Comparison of ENCODE assay signal across 23 cellular contexts in genomic region chr3:10480871-10481378, GRCh38. TPM values are rescaled to one million over a fixed set of nuclear protein-coding genes. Genes with fewer than 3 reads are reported as not detected.
A peak's percentile ranks its signal among the peaks of the same experiment; 100 is the strongest.
DNase-seq lines count a peak whose midpoint lies in the region; ATAC-seq, FAIRE-seq and TF ChIP-seq lines count a peak whose summit lies in the region.
"Had no signal": no experiment of that assay in that cellular context is flagged by ENCODE, and none has a peak within 500 bp of the region (broad histone marks: within the 10 kb centered on the region; RNA-seq: fewer than 3 reads in every experiment).

No MANE protein-coding gene starts in this region.

- no peak overlapping the region for H4K5ac ChIP-seq in IMR-90 (ENCODE audit: low read depth, low read length)

- H3K9me3 Mint-ChIP-seq in activated T-helper 1 cell treated with anti-CD3 and anti-CD28 coated beads, Interleukin-12 subunit alpha, Interleukin-12 subunit beta, Interleukin-2, Interleukin-4 antibody, amounts not matched to agents 30 ng/mL and 10 ng/mL and 1 ng/mL, durations not matched to agents 14 hours and 24 hours and 36 hours = no peaks in the 10 kb centered on the region

- H3K9me3 ChIP-seq in IMR-90 (ENCODE audit: control insufficient read depth, insufficient read depth, low read length) (no peaks in the 10 kb centered on the region), kidney (ENCODE audit: control insufficient read depth in 1 of 2, low read length in 2 of 2) (no peaks in the 10 kb centered on the region), osteoblast (ENCODE audit: low read depth, low read length) (no peaks in the 10 kb centered on the region)

- H3K4me3 Mint-ChIP-seq in activated T-helper 1 cell treated with anti-CD3 and anti-CD28 coated beads, Interleukin-12 subunit alpha, Interleukin-12 subunit beta, Interleukin-2, Interleukin-4 antibody, amounts not matched to agents 30 ng/mL and 10 ng/mL and 1 ng/mL, durations not matched to agents 14 hours and 24 hours and 36 hours = no peak overlapping the region
- H3K4me3 Mint-ChIP-seq: CD14-positive monocyte; CD8-positive, alpha-beta T cell; GM23338 had no signal

- no peaks in the 10 kb centered on the region for H3K27me3 Mint-ChIP-seq in activated T-helper 1 cell treated with anti-CD3 and anti-CD28 coated beads, Interleukin-12 subunit alpha, Interleukin-12 subunit beta, Interleukin-2, Interleukin-4 antibody, amounts not matched to agents 30 ng/mL and 10 ng/mL and 1 ng/mL, durations not matched to agents 14 hours and 24 hours and 36 hours (ENCODE audit: insufficient read depth)

- H3K27ac Mint-ChIP-seq in activated T-helper 1 cell treated with anti-CD3 and anti-CD28 coated beads, Interleukin-12 subunit alpha, Interleukin-12 subunit beta, Interleukin-2, Interleukin-4 antibody, amounts not matched to agents 30 ng/mL and 10 ng/mL and 1 ng/mL, durations not matched to agents 14 hours and 24 hours and 36 hours = no peak overlapping the region
- H3K27ac Mint-ChIP-seq: CD8-positive, alpha-beta T cell; GM23338 had no signal

- H3K27me3 ChIP-seq in IMR-90 (ENCODE audit: control insufficient read depth, insufficient read depth, low read length) (peaks cover 10% of the 10 kb centered on the region), osteoblast (ENCODE audit: insufficient read depth, low read length) (peaks cover 9% of the 10 kb centered on the region)
- H3K27me3 ChIP-seq: BLaER1 had no signal

- ATAC-seq in IMR-90 (ENCODE audit: low read depth) (no peak), GM21526 (IDR thresholded peaks at IDR 0.05; ENCODE audit: low FRiP score, unreplicated experiment) (no peak)
- ATAC-seq: CD8-positive, alpha-beta T cell; GM23338 had no signal

- no peak for TF ChIP-seq RAD21 in IMR-90 (IDR thresholded peaks at IDR 0.05; ENCODE audit: low read length)

- H3K4me1 ChIP-seq in IMR-90 (ENCODE audit: control insufficient read depth, insufficient read depth, low read length) (no peaks in the 10 kb centered on the region), kidney (ENCODE audit: control insufficient read depth in 1 of 2, insufficient read depth in 1 of 2, low read depth in 1 of 2, low read length in 2 of 2) (no peaks in the 10 kb centered on the region), osteoblast (ENCODE audit: insufficient read depth, low read length) (no peaks in the 10 kb centered on the region)

- peak overlapping the region; percentile 51 for H2AFZ ChIP-seq in IMR-90 (replicated peaks; ENCODE audit: low read length, poor library complexity)
- H2AFZ ChIP-seq in osteoblast (ENCODE audit: low read length) = no peak overlapping the region
- H2AFZ ChIP-seq: GM23338 had no signal

- no peak overlapping the region for H2BK5ac ChIP-seq in IMR-90 (ENCODE audit: low read depth, low read length, poor library complexity, severe bottlenecking)

- FAIRE-seq in kidney (lab: Jason Lieb, UNC) = no peak
- FAIRE-seq: A204.1, G401.6, GM12891, GM19239, H54 had no signal

- no peak overlapping the region for H2AK5ac ChIP-seq in IMR-90 (ENCODE audit: low read depth, low read length)

- intact Hi-C loops in IMR-90 (cut with micrococcal nuclease) (no loop called here), kidney (cut with DNase I) (no loop called here)
- intact Hi-C loops in activated T-helper 1 cell treated with anti-CD3 and anti-CD28 coated beads, Interleukin-12 subunit alpha, Interleukin-12 subunit beta, Interleukin-2, Interleukin-4 antibody, amounts not matched to agents 30 ng/mL and 10 ng/mL and 1 ng/mL, durations not matched to agents 14 hours and 24 hours and 36 hours (cut with micrococcal nuclease) = no loop called here

- no peak overlapping the region for H2BK120ac ChIP-seq in IMR-90 (ENCODE audit: low read depth, low read length)

- H3K23ac ChIP-seq in IMR-90 (ENCODE audit: low read depth, low read length) = no peak overlapping the region

- CTCF ChIA-PET in IMR-90 (lab: Yijun Ruan, JAX) = no interaction called here

- H4K20me1 ChIP-seq in IMR-90 (ENCODE audit: insufficient read depth, low read length) (no peaks in the 10 kb centered on the region), osteoblast (ENCODE audit: insufficient read depth, low read length) (no peaks in the 10 kb centered on the region)
- H4K20me1 ChIP-seq: BLaER1 had no signal

- H3K79me1 ChIP-seq in IMR-90 (ENCODE audit: low read depth in 1 of 2, low read length in 2 of 2) = no peaks in the 10 kb centered on the region

- H2AK9ac ChIP-seq in IMR-90 (replicated peaks; ENCODE audit: low read depth, low read length, poor library complexity) = no peak overlapping the region

- H3K14ac ChIP-seq in IMR-90 (replicated peaks; ENCODE audit: low read depth, low read length) = no peak overlapping the region

- dilution Hi-C loops in IMR-90 (cut with HindIII; ENCODE audit: low sequenced_read_pairs, unreplicated experiment) = no loop called here

- POLR2A ChIA-PET in IMR-90 (lab: Charles Lee; ENCODE audit: unreplicated experiment) = no interaction called here

- no peaks in the 10 kb centered on the region for H3K4me1 Mint-ChIP-seq in activated T-helper 1 cell treated with anti-CD3 and anti-CD28 coated beads, Interleukin-12 subunit alpha, Interleukin-12 subunit beta, Interleukin-2, Interleukin-4 antibody, amounts not matched to agents 30 ng/mL and 10 ng/mL and 1 ng/mL, durations not matched to agents 14 hours and 24 hours and 36 hours (ENCODE audit: low read depth)
- H3K4me1 Mint-ChIP-seq: CD14-positive monocyte, GM23338 had no signal

- no peaks in the 10 kb centered on the region for H3K79me2 ChIP-seq in osteoblast (ENCODE audit: insufficient read depth, low read length)

- no peak overlapping the region for H3K4ac ChIP-seq in IMR-90 (ENCODE audit: low read depth, low read length)

- no peak for TF ChIP-seq POLR2A in IMR-90 (IDR thresholded peaks at IDR 0.05; ENCODE audit: low read depth, low read length)

- H2BK20ac ChIP-seq in IMR-90 (ENCODE audit: low read depth, low read length) = no peak overlapping the region

- 80% methylated on average over 2 of the region's 4 CpGs; no CpG with 5 or more reads in 1 of the 2 experiments for WGBS in IMR-90 (ENCODE audit: extremely low coverage in 2 of 2, insufficient read length in 1 of 2), 2 experiments

- TF ChIP-seq CTCF in IMR-90 (conservative IDR thresholded peaks at IDR 0.05; ENCODE audit: low read depth, low read length) (no peak), kidney (IDR thresholded peaks at IDR 0.05; ENCODE audit: borderline replicate concordance, extremely low read depth, insufficient read depth) (no peak), osteoblast (IDR thresholded peaks at IDR 0.05; ENCODE audit: extremely low read depth, low read depth, low read length) (no peak)

- H3K4me3 ChIP-seq in IMR-90 (ENCODE audit: insufficient read depth, low read depth, low read length) (no peak overlapping the region), kidney (ENCODE audit: low read length in 2 of 2) (no peak overlapping the region), osteoblast (ENCODE audit: insufficient read depth, low read length) (no peak overlapping the region)
- H3K4me3 ChIP-seq: BLaER1, GM23338 had no signal

- H2BK15ac ChIP-seq in IMR-90 (ENCODE audit: low read depth, low read length) = no peak overlapping the region

- H3K9me1 ChIP-seq in IMR-90 (ENCODE audit: insufficient read depth, low read length) = no peaks in the 10 kb centered on the region

- H4K91ac ChIP-seq in IMR-90 (ENCODE audit: insufficient read depth, low read depth, low read length) = no peak overlapping the region

- no peak overlapping the region for H3K18ac ChIP-seq in IMR-90 (ENCODE audit: low read depth, low read length)

- H3K56ac ChIP-seq in IMR-90 (ENCODE audit: extremely low read depth, insufficient read depth, low read length) = no peak overlapping the region

- H3K36me3 Mint-ChIP-seq in activated T-helper 1 cell treated with anti-CD3 and anti-CD28 coated beads, Interleukin-12 subunit alpha, Interleukin-12 subunit beta, Interleukin-2, Interleukin-4 antibody, amounts not matched to agents 30 ng/mL and 10 ng/mL and 1 ng/mL, durations not matched to agents 14 hours and 24 hours and 36 hours (ENCODE audit: low read depth) = no peaks in the 10 kb centered on the region
- H3K36me3 Mint-ChIP-seq: CD8-positive, alpha-beta T cell had no signal

- in situ Hi-C loops in IMR-90 (cut with MboI; ENCODE audit: low sequenced_read_pairs) = no loop called here

- DNase-seq in IMR-90 (no peak), kidney (peak; percentile 8), osteoblast (ENCODE audit: insufficient read length, low spot score, missing footprints) (peak; percentile 42), NCI-H1105 treated with DMSO at 0.1 percent for 48 hours (lab: John Stamatoyannopoulos, UW) (no peak)
- DNase-seq in activated T-helper 1 cell treated with anti-CD3 and anti-CD28 coated beads, Interleukin-12 subunit alpha, Interleukin-12 subunit beta, Interleukin-2, Interleukin-4 antibody, amounts not matched to agents 30 ng/mL and 10 ng/mL and 1 ng/mL, durations not matched to agents 14 hours and 24 hours and 36 hours (ENCODE audit: low spot score) = no peak
- DNase-seq: ACHN; Calu3; CD8-positive, alpha-beta T cell; DMS 273 treated with DMSO at 0.1 percent for 48 hours; DMS53; DND-41; EL; HCEC 1CT had no signal

- no TSS peak for BruUV-seq in IMR-90 (replicated peaks; lab: Mats Ljungman, UMichigan)

- H3K27ac ChIP-seq in IMR-90 (ENCODE audit: insufficient read depth, low read length) = no peak overlapping the region
- no peak overlapping the region for H3K27ac ChIP-seq in kidney (ENCODE audit: low read depth in 2 of 2, low read length in 2 of 2)
- H3K27ac ChIP-seq in osteoblast (ENCODE audit: low read depth, low read length) = no peak overlapping the region
- H3K27ac ChIP-seq: BLaER1, KMS-11 had no signal

- H3K4me2 ChIP-seq in IMR-90 (ENCODE audit: low read depth, low read length) (no peak overlapping the region), osteoblast (ENCODE audit: insufficient read depth, low read length) (no peak overlapping the region)
- H3K4me2 ChIP-seq: BLaER1, GM23338, KMS-11 had no signal

- H3K36me3 ChIP-seq in IMR-90 (ENCODE audit: control insufficient read depth, insufficient read depth, low read length) (no peaks in the 10 kb centered on the region), kidney (ENCODE audit: control insufficient read depth in 1 of 2, insufficient read depth in 2 of 2, low read length in 2 of 2) (no peaks in the 10 kb centered on the region), osteoblast (ENCODE audit: insufficient read depth, low read length) (no peaks in the 10 kb centered on the region)

- no peak overlapping the region for H4K8ac ChIP-seq in IMR-90 (ENCODE audit: low read depth in 2 of 2, low read length in 2 of 2)

- H3K9ac ChIP-seq in IMR-90 (ENCODE audit: low read depth, low read length) (no peak overlapping the region), kidney (ENCODE audit: low read length in 2 of 2) (no peak overlapping the region)
- H3K9ac ChIP-seq: BLaER1, KMS-11 had no signal

RNA-seq across cellular contexts. Expression of gene ATP2B2, which starts 24.5 kb away (rescaled TPM):
- total RNA-seq in IMR-90 (2012; rRNA removed) (under 0.01 TPM in 1 of 2 replicates, not detected in the other), kidney (0.19 TPM), osteoblast (not detected in 2 replicates)
- polyA plus RNA-seq in IMR-90 (2012; rRNA removed) (0.02 TPM in 1 of 2 replicates, not detected in the other), kidney (ENCODE audit: insufficient read depth, low read depth, low replicate concordance) (0.22 TPM)
- 0.01 TPM in 1 of 2 replicates, not detected in the other for polyA plus RNA-seq in IMR-90 (2012; cell fraction: cytosol; rRNA removed)
- polyA plus RNA-seq in IMR-90 (2012; cell fraction: nucleus; rRNA removed; ENCODE audit: low replicate concordance) = 0.01 TPM in 1 of 2 replicates, not detected in the other
- not detected in 2 replicates for total RNA-seq in activated T-helper 1 cell treated with anti-CD3 and anti-CD28 coated beads, Interleukin-12 subunit alpha, Interleukin-12 subunit beta, Interleukin-2, Interleukin-4 antibody, amounts not matched to agents 30 ng/mL and 10 ng/mL and 1 ng/mL, durations not matched to agents 14 hours and 24 hours and 36 hours
- total RNA-seq: Calu3; CD8-positive, alpha-beta T cell had no signal
- polyA plus RNA-seq: CD14-positive monocyte had no signal

Comparison
In these comparisons a context has a peak if more than half of its experiments do, and no peak if none do; other contexts are left out.
1. DNase-seq: peak in kidney (single experiment) and osteoblast (single experiment); none in IMR-90 (single experiment), NCI-H1105 treated with DMSO at 0.1 percent for 48 hours (single experiment) and activated T-helper 1 cell treated with anti-CD3 and anti-CD28 coated beads, Interleukin-12 subunit alpha, Interleukin-12 subunit beta, Interleukin-2, Interleukin-4 antibody, amounts not matched to agents 30 ng/mL and 10 ng/mL and 1 ng/mL, durations not matched to agents 14 hours and 24 hours and 36 hours (single experiment).